Comparison of ENCODE assay signal across 1 cellular context in the genomic region with DNA sequence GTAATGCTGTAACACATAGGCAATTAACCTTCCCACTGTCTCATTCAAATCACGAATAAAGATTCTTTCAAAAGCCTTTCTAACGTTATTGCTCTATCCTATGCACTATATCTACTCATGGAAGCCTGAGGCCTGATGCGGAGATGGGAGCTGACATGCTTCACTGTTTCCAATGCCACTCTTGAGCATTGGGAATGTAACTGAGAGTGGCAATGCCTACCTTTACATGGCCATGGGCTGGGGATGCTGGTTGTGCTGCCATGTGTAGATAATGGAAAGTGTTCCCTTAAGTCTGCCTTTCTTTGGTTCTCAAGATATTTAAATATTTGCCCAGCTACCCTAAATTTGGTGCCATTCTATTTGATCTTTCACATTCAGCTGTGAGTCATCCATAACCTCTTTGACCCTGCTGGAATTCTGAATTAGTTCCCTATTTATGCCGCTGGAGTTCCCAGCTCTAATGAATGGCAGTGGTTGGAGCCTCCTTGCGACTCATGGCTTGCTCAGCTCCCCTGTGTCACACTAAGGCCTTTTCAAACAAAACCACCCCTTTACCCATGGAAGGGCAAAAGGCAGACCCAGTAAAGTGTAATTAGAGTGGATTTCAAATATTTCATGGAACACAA.
TF ChIP-seq lines count a peak whose summit lies in the region.

No MANE protein-coding gene starts in this region.

TF ChIP-seq in SK-N-SH treated with all-trans-retinoic acid at 6 μM for 48 hours, 23 proteins besides CTCF, POLR2A, EP300 and RAD21 (continued from another document):
- TF ChIP-seq TCF4 (CRISPR knock-in tag; IDR thresholded peaks at IDR 0.05; ENCODE audit: borderline replicate concordance) (no peak), BACH2 (CRISPR knock-in tag; IDR thresholded peaks at IDR 0.05; ENCODE audit: borderline replicate concordance) (no peak), RARB (CRISPR knock-in tag; IDR thresholded peaks at IDR 0.05) (no peak), ZFP30 (CRISPR knock-in tag; IDR thresholded peaks at IDR 0.05) (no peak), ZNF70 (CRISPR knock-in tag; IDR thresholded peaks at IDR 0.05) (no peak), OSR1 (CRISPR knock-in tag; IDR thresholded peaks at IDR 0.05) (no peak)
